ENCODE assay signal across 8 cellular contexts in the genomic region with DNA sequence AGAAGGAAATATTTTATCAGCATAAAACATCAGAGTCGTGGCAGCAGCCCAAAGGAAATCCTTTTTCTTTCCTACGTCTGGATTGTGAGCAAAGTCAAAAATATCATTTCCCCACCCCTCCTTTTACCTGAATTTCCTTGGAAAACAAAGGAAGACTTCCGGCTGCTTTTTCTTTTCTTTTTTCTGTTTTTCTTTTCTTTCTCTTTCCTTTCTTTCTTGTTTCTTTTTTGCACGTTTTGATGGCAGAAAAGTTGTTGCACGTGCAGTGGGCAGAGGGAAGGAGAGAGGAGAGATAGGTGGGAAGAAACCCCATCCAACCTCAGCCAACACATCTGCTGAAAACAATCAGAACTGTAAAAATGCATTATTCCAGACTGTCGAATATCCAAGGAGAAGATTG. TPM values are rescaled to one million over a fixed set of nuclear protein-coding genes. Genes with fewer than 3 reads are reported as not detected.
A peak's percentile ranks its signal among the peaks of the same experiment; 100 is the strongest.
DNase-seq lines count a peak whose midpoint lies in the region; ATAC-seq and TF ChIP-seq lines count a peak whose summit lies in the region.

No MANE protein-coding gene starts in this region.

- H2BK12ac ChIP-seq in trophoblast cell (ENCODE audit: low read length), result no peak overlapping the region

- no peak overlapping the region for H2BK120ac ChIP-seq in trophoblast cell (ENCODE audit: insufficient read depth, low read length, poor library complexity)

- H3K27me3 Mint-ChIP-seq in Caco-2 (ENCODE audit: insufficient read depth, unreplicated experiment), result no peaks in the 10 kb centered on the region

- H3K36me3 ChIP-seq in Caco-2 (ENCODE audit: control insufficient read depth, insufficient read depth, low read length) (no peaks in the 10 kb centered on the region), SJSA1 (peaks cover 18% of the 10 kb centered on the region), fibroblast of lung (ENCODE audit: control insufficient read depth, insufficient read depth, low read length) (no peaks in the 10 kb centered on the region), trophoblast cell (ENCODE audit: control insufficient read depth in 1 of 2, insufficient read depth in 2 of 2, low read length in 2 of 2) (no peaks in the 10 kb centered on the region)

- ATAC-seq in GM21515 (IDR thresholded peaks at IDR 0.05; ENCODE audit: unreplicated experiment), result no peak

- intact Hi-C loops in Caco-2 (cut with micrococcal nuclease; ENCODE audit: unreplicated experiment), result loop anchor here (2.0 kb wide), 2 partner anchors 116 to 120 kb away; no protein-coding TSS in a partner anchor

- H3K36me3 Mint-ChIP-seq in Caco-2 (ENCODE audit: insufficient read depth, unreplicated experiment), result peaks cover 31% of the 10 kb centered on the region

- no peak overlapping the region for H4K12ac ChIP-seq in trophoblast cell (ENCODE audit: low read depth, low read length)

- BruUV-seq in Caco-2 (replicated peaks; lab: Mats Ljungman, UMichigan), result TSS peak; percentile 83

- DNase-seq in Caco-2 (no peak), SJSA1 (ENCODE audit: low read depth in 1 of 2, low spot score in 2 of 2) (no peak), fibroblast of lung (ENCODE audit: low read depth in 2 of 2) (no peak), trophoblast cell (no peak), NCI-H748 (lab: John Stamatoyannopoulos, UW; ENCODE audit: unreplicated experiment) (no peak), NCI-H345 (lab: John Stamatoyannopoulos, UW) (no peak)
- DNase-seq in stimulated activated CD4-positive, alpha-beta T cell treated with anti-CD3 and anti-CD28 coated beads, Interleukin-1b, Interleukin-23, amount 100 ng/mL, for 48 hours, result no peak

- peaks cover 35% of the 10 kb centered on the region for H3K4me1 ChIP-seq in Caco-2
- H3K4me1 ChIP-seq in SJSA1 (replicated peaks), result peaks cover 14% of the 10 kb centered on the region
- H3K4me1 ChIP-seq in fibroblast of lung (ENCODE audit: control insufficient read depth, extremely low read depth, insufficient read depth, low read length), result peaks cover 3% of the 10 kb centered on the region
- H3K4me1 ChIP-seq in trophoblast cell (ENCODE audit: control insufficient read depth in 1 of 2, insufficient read depth in 2 of 2, low read length in 2 of 2), result peaks cover 4 to 7% of the 10 kb centered on the region in 2 experiments

- H4K91ac ChIP-seq in trophoblast cell (ENCODE audit: low read depth, low read length), result no peak overlapping the region

- peak overlapping the region; percentile 5 for H2BK5ac ChIP-seq in trophoblast cell (ENCODE audit: low read depth, low read length, poor library complexity)

- H3K4me2 ChIP-seq in fibroblast of lung (ENCODE audit: extremely low read depth, insufficient read depth, low read length), result peak overlapping the region; percentile 60
- peak overlapping the region; percentile 65 for H3K4me2 ChIP-seq in trophoblast cell (ENCODE audit: low read length)

- no peaks in the 10 kb centered on the region for H3K9me3 Mint-ChIP-seq in Caco-2 (ENCODE audit: unreplicated experiment)

- H3K27me3 ChIP-seq in Caco-2 (replicated peaks; ENCODE audit: control insufficient read depth, insufficient read depth, low read length) (no peaks in the 10 kb centered on the region), SJSA1 (replicated peaks) (no peaks in the 10 kb centered on the region), fibroblast of lung (ENCODE audit: control insufficient read depth, insufficient read depth, low read length) (no peaks in the 10 kb centered on the region), trophoblast cell (ENCODE audit: insufficient read depth, low read length) (no peaks in the 10 kb centered on the region)

- WGBS in trophoblast cell (ENCODE audit: extremely low coverage, insufficient coverage, insufficient read length), result no CpG with 5 or more reads among the region's 6 CpGs

- no peak overlapping the region for H3K18ac ChIP-seq in trophoblast cell (ENCODE audit: low read length)

- H3K4me1 Mint-ChIP-seq in Caco-2 (ENCODE audit: low read depth, unreplicated experiment), result peaks cover 7% of the 10 kb centered on the region

- H3K4me3 Mint-ChIP-seq in Caco-2 (ENCODE audit: unreplicated experiment), result peak overlapping the region; percentile 88

- peaks cover 5% of the 10 kb centered on the region for H3K79me1 ChIP-seq in trophoblast cell (ENCODE audit: low read length)

- H3K9me3 ChIP-seq in Caco-2 (no peaks in the 10 kb centered on the region), SJSA1 (replicated peaks) (no peaks in the 10 kb centered on the region), fibroblast of lung (ENCODE audit: control insufficient read depth, insufficient read depth, low read depth, low read length) (no peaks in the 10 kb centered on the region), trophoblast cell (ENCODE audit: insufficient read depth, low read depth, low read length) (no peaks in the 10 kb centered on the region)

- H3K9ac ChIP-seq in fibroblast of lung (ENCODE audit: insufficient read depth, low read length), result no peak overlapping the region
- H3K9ac ChIP-seq in trophoblast cell (ENCODE audit: low read length), result peak overlapping the region; percentile 18

- no peak overlapping the region for H3K23ac ChIP-seq in trophoblast cell (ENCODE audit: low read length)

- CTCF ChIA-PET in Caco-2 (lab: Charles Lee), result interaction anchor here (0.8 to 1.2 kb wide), 4 partner anchors 8 to 156 kb away, joined by 4 to 6 read pairs (median 4); no protein-coding TSS in a partner anchor

- POLR2A ChIA-PET in Caco-2 (lab: Charles Lee), result interaction anchor here (0.6 to 1.4 kb wide), 19 partner anchors 8 to 1070 kb away, joined by 3 to 35 read pairs (median 4); partner anchors contain the start of genes FAM81A and GTF2A2

- H4K8ac ChIP-seq in trophoblast cell (ENCODE audit: low read depth, low read length), result no peak overlapping the region

- peak overlapping the region; percentile 97 for H3K27ac Mint-ChIP-seq in Caco-2 (ENCODE audit: unreplicated experiment)

- no peak overlapping the region for H2AK5ac ChIP-seq in trophoblast cell (ENCODE audit: low read length)

- H3K4me3 ChIP-seq in Caco-2 (ENCODE audit: low read depth, low read length), result peak overlapping the region; percentile 96
- H3K4me3 ChIP-seq in SJSA1, result peak overlapping the region; percentile 84
- peak overlapping the region; percentile 73 to 93 (median 78) for H3K4me3 ChIP-seq in fibroblast of lung (replicated peaks in 1 of 4; ENCODE audit: control extremely low read depth in 1 of 4, insufficient read depth in 1 of 4, low read depth in 3 of 4, low read length in 4 of 4)
- no peak overlapping the region for H3K4me3 ChIP-seq in trophoblast cell (ENCODE audit: low read depth, low read length)

- H4K20me1 ChIP-seq in fibroblast of lung (ENCODE audit: control insufficient read depth, extremely low read depth, insufficient read depth, low read length), result no peaks in the 10 kb centered on the region

- H3K14ac ChIP-seq in trophoblast cell (ENCODE audit: low read length), result no peak overlapping the region

- H2AFZ ChIP-seq in fibroblast of lung (ENCODE audit: low read length) (peak overlapping the region; percentile 78), trophoblast cell (ENCODE audit: insufficient read depth, low read length, poor library complexity) (peak overlapping the region; percentile 1)

- H3K4ac ChIP-seq in trophoblast cell (ENCODE audit: low read depth, low read length), result no peak overlapping the region

- peak overlapping the region; percentile 63 for H3K27ac ChIP-seq in SJSA1
- peak overlapping the region; percentile 83 for H3K27ac ChIP-seq in fibroblast of lung (ENCODE audit: insufficient read depth, low read length)
- H3K27ac ChIP-seq in trophoblast cell (ENCODE audit: low read depth, low read length), result peak overlapping the region; percentile 29

- H3K79me2 ChIP-seq in fibroblast of lung (ENCODE audit: control insufficient read depth, insufficient read depth, low read length) (peaks cover 40% of the 10 kb centered on the region), trophoblast cell (ENCODE audit: control insufficient read depth, insufficient read depth, low read length, poor library complexity) (peaks cover 11% of the 10 kb centered on the region)

- TF ChIP-seq CTCF in Caco-2 (IDR thresholded peaks at IDR 0.05; ENCODE audit: insufficient read depth in 1 of 2, low read depth in 1 of 2, low read length in 1 of 2, severe bottlenecking in 1 of 2, unreplicated experiment in 1 of 2), result no peak
- no peak for TF ChIP-seq CTCF in fibroblast of lung (conservative IDR thresholded peaks at IDR 0.05 in 1 of 2, IDR thresholded peaks at IDR 0.05 in 1 of 2; ENCODE audit: low read depth in 1 of 2, low read length in 2 of 2)

RNA-seq across cellular contexts. Expression of gene MYO1E, which starts 0.5 kb away (rescaled TPM):
- total RNA-seq in Caco-2 (2022) (182 and 187 TPM in 2 replicates), fibroblast of lung (26.5 and 27.6 TPM in 2 replicates)
- total RNA-seq in SJSA1 (2014; rRNA removed; shearing (Covaris generic)), result 111 and 122 TPM in 2 replicates
- polyA plus RNA-seq in fibroblast of lung, result 20.7 and 84.0 TPM in 2 replicates
- polyA plus RNA-seq in fibroblast of lung (2012), result 47.5 and 167 TPM in 2 replicates
- 9.8 and 37.0 TPM in 2 replicates for polyA minus RNA-seq in fibroblast of lung (ENCODE audit: low replicate concordance)
- polyA plus RNA-seq in trophoblast cell (2013), result 32.1 and 36.8 TPM in 2 replicates

Comparison
In these comparisons a context has a peak if more than half of its experiments do, and no peak if none do; other contexts are left out.
1. H3K27ac ChIP-seq: peak in every context shown above with its lines; median percentile 83 in fibroblast of lung; 63 in SJSA1; 29 in trophoblast cell.